ENCODE assay signal across 1 cellular context in genomic region chrX:129139837-129140679, GRCh38.
TF ChIP-seq lines count a peak whose summit lies in the region.

No MANE protein-coding gene starts in this region.

TF ChIP-seq in HepG2, 621 proteins besides CTCF, POLR2A, EP300 and RAD21 (continued from another document and continues in another):
- TF ChIP-seq HBP1 (CRISPR knock-in tag; IDR thresholded peaks at IDR 0.05; ENCODE audit: low read depth): no peak
- no peak for TF ChIP-seq ZBTB39 (CRISPR knock-in tag; IDR thresholded peaks at IDR 0.05)
- peak; percentile 68; the same call in 1 of the 2 replicates for TF ChIP-seq HMG20A (CRISPR knock-in tag; IDR thresholded peaks at IDR 0.05; ENCODE audit: borderline replicate concordance)
- peak; percentile 52; the same call in 1 of the 2 replicates for TF ChIP-seq NR2F2 (IDR thresholded peaks at IDR 0.05; ENCODE audit: borderline replicate concordance, low read depth)
- no peak for TF ChIP-seq ZNF446 (CRISPR knock-in tag; IDR thresholded peaks at IDR 0.05)
- no peak for TF ChIP-seq TBP (CRISPR knock-in tag; IDR thresholded peaks at IDR 0.05)
- peak; percentile 94 for TF ChIP-seq HOXA5 (CRISPR knock-in tag; IDR thresholded peaks at IDR 0.05)
- TF ChIP-seq ARID2 (CRISPR knock-in tag; IDR thresholded peaks at IDR 0.05; ENCODE audit: borderline replicate concordance): no peak
- no peak for TF ChIP-seq ZNF574 (CRISPR knock-in tag; IDR thresholded peaks at IDR 0.05)
- no peak for TF ChIP-seq PAX8 (CRISPR knock-in tag; IDR thresholded peaks at IDR 0.05; ENCODE audit: borderline replicate concordance)
- TF ChIP-seq IRF2 (CRISPR knock-in tag; IDR thresholded peaks at IDR 0.05): peak; percentile 37; the same call in 1 of the 2 replicates
- TF ChIP-seq GPN1 (CRISPR knock-in tag; IDR thresholded peaks at IDR 0.05; ENCODE audit: borderline replicate concordance): no peak
- TF ChIP-seq ELF1 (CRISPR knock-in tag; IDR thresholded peaks at IDR 0.05): no peak; the same call in 1 of the 2 replicates
- TF ChIP-seq IKZF4 (CRISPR knock-in tag; IDR thresholded peaks at IDR 0.05; ENCODE audit: borderline replicate concordance, low read depth, not compliant biosample characterization): no peak
- no peak for TF ChIP-seq SP2 (CRISPR knock-in tag; IDR thresholded peaks at IDR 0.05)
- no peak for TF ChIP-seq SRSF4 (IDR thresholded peaks at IDR 0.05; ENCODE audit: low read depth, low read length, poor library complexity, severe bottlenecking)
- peak; percentile 66; the same call in 1 of the 2 replicates for TF ChIP-seq SALL1 (CRISPR knock-in tag; IDR thresholded peaks at IDR 0.05)
- peak; percentile 22; the same call in 1 of the 2 replicates for TF ChIP-seq TBX2 (CRISPR knock-in tag; IDR thresholded peaks at IDR 0.05; ENCODE audit: borderline replicate concordance)
- no peak for TF ChIP-seq ZNF124 (CRISPR knock-in tag; IDR thresholded peaks at IDR 0.05)
- TF ChIP-seq MED8 (CRISPR knock-in tag; IDR thresholded peaks at IDR 0.05; ENCODE audit: insufficient replicate concordance): peak; percentile 61
- TF ChIP-seq ATF2 (CRISPR knock-in tag; IDR thresholded peaks at IDR 0.05): 0 out of 2 replicates have a peak, but pooled peaks have one; percentile 48
- TF ChIP-seq ZNF10 (CRISPR knock-in tag; IDR thresholded peaks at IDR 0.05; ENCODE audit: borderline replicate concordance, low read depth): no peak
- no peak for TF ChIP-seq MLXIP (CRISPR knock-in tag; IDR thresholded peaks at IDR 0.05; ENCODE audit: borderline replicate concordance)
- TF ChIP-seq ZBTB43 (CRISPR knock-in tag; conservative IDR thresholded peaks at IDR 0.05): 0 out of 2 replicates have a peak, but pooled peaks have one; percentile 42
- peak; percentile 61; the same call in 1 of the 2 replicates for TF ChIP-seq MED13 (CRISPR knock-in tag; IDR thresholded peaks at IDR 0.05)
- TF ChIP-seq ZBTB25 (CRISPR knock-in tag; IDR thresholded peaks at IDR 0.05): peak; percentile 50; the same call in 1 of the 2 replicates
- TF ChIP-seq ARNTL (CRISPR knock-in tag; IDR thresholded peaks at IDR 0.05): no peak
- TF ChIP-seq CREB3 (CRISPR knock-in tag; IDR thresholded peaks at IDR 0.05): no peak
- no peak for TF ChIP-seq CREB1 (IDR thresholded peaks at IDR 0.05)
- TF ChIP-seq CREB1 (CRISPR knock-in tag; IDR thresholded peaks at IDR 0.05): peak; percentile 55
- TF ChIP-seq ZNF501 (CRISPR knock-in tag; IDR thresholded peaks at IDR 0.05): no peak
- peak; percentile 40; the same call in 1 of the 2 replicates for TF ChIP-seq ZNF414 (CRISPR knock-in tag; IDR thresholded peaks at IDR 0.05)
- TF ChIP-seq RFXAP (CRISPR knock-in tag; IDR thresholded peaks at IDR 0.05; ENCODE audit: borderline replicate concordance): no peak
- peak; percentile 64; the same call in 1 of the 2 replicates for TF ChIP-seq HDAC1 (CRISPR knock-in tag; IDR thresholded peaks at IDR 0.05)
- TF ChIP-seq ZNF609 (CRISPR knock-in tag; IDR thresholded peaks at IDR 0.05; ENCODE audit: borderline replicate concordance): peak; percentile 15; the same call in 1 of the 2 replicates
- TF ChIP-seq NR3C1 (CRISPR knock-in tag; IDR thresholded peaks at IDR 0.05): no peak
- TF ChIP-seq ZNF3 (CRISPR knock-in tag; IDR thresholded peaks at IDR 0.05): no peak
- no peak for TF ChIP-seq HNRNPLL (IDR thresholded peaks at IDR 0.05; ENCODE audit: low read depth, low read length, poor library complexity, severe bottlenecking)
- TF ChIP-seq SP4 (CRISPR knock-in tag; IDR thresholded peaks at IDR 0.05): no peak
- peak; percentile 16; the same call in 1 of the 2 replicates for TF ChIP-seq STAG1 (CRISPR knock-in tag; IDR thresholded peaks at IDR 0.05)
- peak; percentile 91 for TF ChIP-seq SIX1 (CRISPR knock-in tag; IDR thresholded peaks at IDR 0.05; ENCODE audit: borderline replicate concordance)
- peak; percentile 37; the same call in 1 of the 2 replicates for TF ChIP-seq ETV5 (CRISPR knock-in tag; IDR thresholded peaks at IDR 0.05; ENCODE audit: borderline replicate concordance)
